In genomic region chr11:70220920-70221319, GRCh38 we compare ENCODE assay signal across 18 cellular contexts.
"Had no signal": no experiment of that assay in that cellular context is flagged by ENCODE, and none has a peak within 500 bp of the region (broad histone marks: within the 10 kb centered on the region; RNA-seq: fewer than 3 reads in every experiment).

No MANE protein-coding gene starts in this region.

- ATAC-seq: activated CD8-positive, alpha-beta memory T cell treated with anti-CD3 and anti-CD28 coated beads, Interleukin-2, amount 10 ng/mL, durations not matched to agents 7 days and 5 days; foreskin keratinocyte; lower lobe of right lung; right cardiac atrium; stimulated activated naive CD8-positive, alpha-beta T cell treated with anti-CD3 and anti-CD28 coated beads, Interleukin-15, Interleukin-2, amounts not matched to agents 100 U/mL and 50 U/mL, for 24 hours had no signal

- H3K36me3 ChIP-seq: brain microvascular endothelial cell, lower lobe of right lung, suprapubic skin, upper lobe of left lung had no signal

- FAIRE-seq: TTC549 had no signal

- H3K27me3 ChIP-seq: brain microvascular endothelial cell, suprapubic skin, upper lobe of left lung had no signal

- H3K4me1 ChIP-seq: foreskin keratinocyte, lower lobe of right lung had no signal

- H3K27ac ChIP-seq: brain microvascular endothelial cell, foreskin keratinocyte, lower lobe of right lung, suprapubic skin, upper lobe of left lung had no signal

- H3K9me3 ChIP-seq: lower lobe of right lung, suprapubic skin, upper lobe of left lung had no signal

- DNase-seq: activated CD4-positive, alpha-beta T cell treated with anti-CD3 and anti-CD28 coated beads, Interleukin-2, amount 50 U/mL, for 4 hours; activated CD8-positive, alpha-beta memory T cell treated with anti-CD3 and anti-CD28 coated beads, Interleukin-2, amount 10 ng/mL, durations not matched to agents 7 days and 5 days; activated effector memory CD4-positive, alpha-beta T cell treated with Interleukin-2 at 50 U/mL for 16 hours; activated T-cell treated with anti-CD3 and anti-CD28 coated beads, Interleukin-2, amount 50 U/mL, for 24 hours; amniotic stem cell; brain microvascular endothelial cell; cerebellar nuclear complex; foreskin keratinocyte; immature natural killer cell; midbrain; right cardiac atrium; stimulated activated CD4-positive, alpha-beta T cell treated with anti-CD3 and anti-CD28 coated beads, Interleukin-2, amount 100 ng/mL, for 48 hours; stimulated activated naive CD8-positive, alpha-beta T cell treated with anti-CD3 and anti-CD28 coated beads, Interleukin-15, Interleukin-2, amounts not matched to agents 100 U/mL and 50 U/mL, for 24 hours; T-helper 2 cell; upper lobe of left lung had no signal

- H3K4me3 ChIP-seq: lower lobe of right lung, suprapubic skin, upper lobe of left lung had no signal
